ENCODE assay signal across 2 cellular contexts in the genomic region with DNA sequence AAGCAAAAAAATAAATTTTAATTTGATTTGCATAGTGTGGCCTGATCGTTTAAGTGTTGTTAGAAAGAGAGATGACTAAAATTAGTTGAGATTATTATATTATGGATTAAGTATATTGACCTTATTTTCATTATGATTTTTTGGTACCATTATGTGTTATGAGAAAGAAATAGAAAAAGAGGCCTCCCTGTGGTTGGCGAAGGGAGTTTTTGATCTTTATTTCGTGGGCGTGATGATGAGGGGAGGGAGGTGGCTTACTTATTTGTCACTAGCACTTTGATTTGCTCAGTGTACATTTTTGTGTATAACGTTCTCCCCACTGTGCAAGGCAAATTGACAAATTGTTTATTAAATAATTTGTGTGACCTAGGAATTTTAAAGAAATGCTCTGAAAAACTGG.
A peak's percentile ranks its signal among the peaks of the same experiment; 100 is the strongest.
TF ChIP-seq lines count a peak whose summit lies in the region.

No MANE protein-coding gene starts in this region.

TF ChIP-seq in HEK293, 187 proteins besides CTCF, POLR2A, EP300 and RAD21:
- TF ChIP-seq ZNF529 (tag by site-specific recombination; IDR thresholded peaks at IDR 0.05; ENCODE audit: insufficient replicate concordance) (no peak), EGR2 (tag by site-specific recombination; IDR thresholded peaks at IDR 0.05; ENCODE audit: low read depth) (no peak), SCRT1 (tag by site-specific recombination; IDR thresholded peaks at IDR 0.05; ENCODE audit: borderline replicate concordance) (no peak), ZNF624 (tag by site-specific recombination; IDR thresholded peaks at IDR 0.05) (no peak), MEIS1 (CRISPR knock-in tag; IDR thresholded peaks at IDR 0.05; ENCODE audit: borderline replicate concordance) (no peak), ZNF121 (tag by site-specific recombination; IDR thresholded peaks at IDR 0.05) (no peak), ZFHX2 (tag by site-specific recombination; conservative IDR thresholded peaks at IDR 0.05) (0 out of 2 replicates have a peak, but pooled peaks have one; percentile 15)
- TF ChIP-seq, protein P1, sequence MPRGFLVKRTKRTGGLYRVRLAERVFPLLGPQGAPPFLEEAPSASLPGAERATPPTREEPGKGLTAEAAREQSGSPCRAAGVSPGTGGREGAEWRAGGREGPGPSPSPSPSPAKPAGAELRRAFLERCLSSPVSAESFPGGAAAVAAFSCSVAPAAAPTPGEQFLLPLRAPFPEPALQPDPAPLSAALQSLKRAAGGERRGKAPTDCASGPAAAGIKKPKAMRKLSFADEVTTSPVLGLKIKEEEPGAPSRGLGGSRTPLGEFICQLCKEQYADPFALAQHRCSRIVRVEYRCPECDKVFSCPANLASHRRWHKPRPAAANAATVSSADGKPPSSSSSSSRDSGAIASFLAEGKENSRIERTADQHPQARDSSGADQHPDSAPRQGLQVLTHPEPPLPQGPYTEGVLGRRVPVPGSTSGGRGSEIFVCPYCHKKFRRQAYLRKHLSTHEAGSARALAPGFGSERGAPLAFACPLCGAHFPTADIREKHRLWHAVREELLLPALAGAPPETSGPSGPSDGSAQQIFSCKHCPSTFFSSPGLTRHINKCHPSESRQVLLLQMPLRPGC (tag by site-specific recombination; IDR thresholded peaks at IDR 0.05), result no peak
- TF ChIP-seq, protein P2, sequence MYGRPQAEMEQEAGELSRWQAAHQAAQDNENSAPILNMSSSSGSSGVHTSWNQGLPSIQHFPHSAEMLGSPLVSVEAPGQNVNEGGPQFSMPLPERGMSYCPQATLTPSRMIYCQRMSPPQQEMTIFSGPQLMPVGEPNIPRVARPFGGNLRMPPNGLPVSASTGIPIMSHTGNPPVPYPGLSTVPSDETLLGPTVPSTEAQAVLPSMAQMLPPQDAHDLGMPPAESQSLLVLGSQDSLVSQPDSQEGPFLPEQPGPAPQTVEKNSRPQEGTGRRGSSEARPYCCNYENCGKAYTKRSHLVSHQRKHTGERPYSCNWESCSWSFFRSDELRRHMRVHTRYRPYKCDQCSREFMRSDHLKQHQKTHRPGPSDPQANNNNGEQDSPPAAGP (tag by site-specific recombination; IDR thresholded peaks at IDR 0.05), result no peak

TF ChIP-seq in GM12878, 131 proteins besides CTCF, POLR2A, EP300 and RAD21:
- TF ChIP-seq RUNX3 (IDR thresholded peaks at IDR 0.05; ENCODE audit: low read length) (peak; percentile 89), MTA2 (IDR thresholded peaks at IDR 0.05; ENCODE audit: low read depth) (peak; percentile 38), EGR1 (IDR thresholded peaks at IDR 0.05; ENCODE audit: borderline replicate concordance in 1 of 2, low read depth in 2 of 2, low read length in 2 of 2) (peak in 1 of 2 experiments; percentile 60; a peak in 2 of 3 replicates), TCF7 (IDR thresholded peaks at IDR 0.05; ENCODE audit: borderline replicate concordance) (0 out of 2 replicates have a peak, but pooled peaks have one; percentile 32), CREM (IDR thresholded peaks at IDR 0.05; ENCODE audit: low read depth) (peak; percentile 24; the same call in 1 of the 2 replicates), CHD1 (IDR thresholded peaks at IDR 0.05; ENCODE audit: low read depth, low read length) (0 out of 2 replicates have a peak, but pooled peaks have one; percentile 67), NFIC (IDR thresholded peaks at IDR 0.05; ENCODE audit: low read depth, low read length) (peak; percentile 69), FOXM1 (IDR thresholded peaks at IDR 0.05; ENCODE audit: low read depth, low read length) (peak; percentile 57; the same call in 1 of the 2 replicates), BHLHE40 (IDR thresholded peaks at IDR 0.05; ENCODE audit: borderline replicate concordance in 1 of 2, low read depth in 2 of 2, low read length in 1 of 2) (no peak), SMC3 (IDR thresholded peaks at IDR 0.05; ENCODE audit: borderline replicate concordance, low read length) (peak; percentile 15; the same call in 1 of the 2 replicates), JUNB (IDR thresholded peaks at IDR 0.05) (peak; percentile 74), CREB1 (IDR thresholded peaks at IDR 0.05; ENCODE audit: low read depth) (0 out of 2 replicates have a peak, but pooled peaks have one; percentile 29), IKZF2 (IDR thresholded peaks at IDR 0.05) (peak in 1 of 2 experiments; percentile 3; a peak in 1 of 4 replicates)
- TF ChIP-seq, protein P3, sequence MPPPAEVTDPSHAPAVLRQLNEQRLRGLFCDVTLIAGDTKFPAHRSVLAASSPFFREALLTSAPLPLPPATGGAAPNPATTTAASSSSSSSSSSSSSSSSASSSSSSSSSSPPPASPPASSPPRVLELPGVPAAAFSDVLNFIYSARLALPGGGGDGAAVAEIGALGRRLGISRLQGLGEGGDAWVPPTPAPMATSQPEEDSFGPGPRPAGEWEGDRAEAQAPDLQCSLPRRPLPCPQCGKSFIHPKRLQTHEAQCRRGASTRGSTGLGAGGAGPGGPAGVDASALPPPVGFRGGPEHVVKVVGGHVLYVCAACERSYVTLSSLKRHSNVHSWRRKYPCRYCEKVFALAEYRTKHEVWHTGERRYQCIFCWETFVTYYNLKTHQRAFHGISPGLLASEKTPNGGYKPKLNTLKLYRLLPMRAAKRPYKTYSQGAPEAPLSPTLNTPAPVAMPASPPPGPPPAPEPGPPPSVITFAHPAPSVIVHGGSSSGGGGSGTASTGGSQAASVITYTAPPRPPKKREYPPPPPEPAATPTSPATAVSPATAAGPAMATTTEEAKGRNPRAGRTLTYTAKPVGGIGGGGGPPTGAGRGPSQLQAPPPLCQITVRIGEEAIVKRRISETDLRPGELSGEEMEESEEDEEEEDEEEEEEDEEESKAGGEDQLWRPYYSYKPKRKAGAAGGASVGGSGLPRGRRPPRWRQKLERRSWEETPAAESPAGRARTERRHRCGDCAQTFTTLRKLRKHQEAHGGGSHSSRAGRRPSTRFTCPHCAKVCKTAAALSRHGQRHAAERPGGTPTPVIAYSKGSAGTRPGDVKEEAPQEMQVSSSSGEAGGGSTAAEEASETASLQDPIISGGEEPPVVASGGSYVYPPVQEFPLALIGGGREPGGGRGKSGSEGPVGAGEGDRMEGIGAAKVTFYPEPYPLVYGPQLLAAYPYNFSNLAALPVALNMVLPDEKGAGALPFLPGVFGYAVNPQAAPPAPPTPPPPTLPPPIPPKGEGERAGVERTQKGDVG (CRISPR knock-in tag; IDR thresholded peaks at IDR 0.05), result no peak
- TF ChIP-seq, protein P4, sequence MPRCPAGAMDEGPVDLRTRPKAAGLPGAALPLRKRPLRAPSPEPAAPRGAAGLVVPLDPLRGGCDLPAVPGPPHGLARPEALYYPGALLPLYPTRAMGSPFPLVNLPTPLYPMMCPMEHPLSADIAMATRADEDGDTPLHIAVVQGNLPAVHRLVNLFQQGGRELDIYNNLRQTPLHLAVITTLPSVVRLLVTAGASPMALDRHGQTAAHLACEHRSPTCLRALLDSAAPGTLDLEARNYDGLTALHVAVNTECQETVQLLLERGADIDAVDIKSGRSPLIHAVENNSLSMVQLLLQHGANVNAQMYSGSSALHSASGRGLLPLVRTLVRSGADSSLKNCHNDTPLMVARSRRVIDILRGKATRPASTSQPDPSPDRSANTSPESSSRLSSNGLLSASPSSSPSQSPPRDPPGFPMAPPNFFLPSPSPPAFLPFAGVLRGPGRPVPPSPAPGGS (IDR thresholded peaks at IDR 0.05; ENCODE audit: borderline replicate concordance, insufficient read depth, low read depth, low read length, poor library complexity, severe bottlenecking), result peak; percentile 16
- TF ChIP-seq, protein P5, sequence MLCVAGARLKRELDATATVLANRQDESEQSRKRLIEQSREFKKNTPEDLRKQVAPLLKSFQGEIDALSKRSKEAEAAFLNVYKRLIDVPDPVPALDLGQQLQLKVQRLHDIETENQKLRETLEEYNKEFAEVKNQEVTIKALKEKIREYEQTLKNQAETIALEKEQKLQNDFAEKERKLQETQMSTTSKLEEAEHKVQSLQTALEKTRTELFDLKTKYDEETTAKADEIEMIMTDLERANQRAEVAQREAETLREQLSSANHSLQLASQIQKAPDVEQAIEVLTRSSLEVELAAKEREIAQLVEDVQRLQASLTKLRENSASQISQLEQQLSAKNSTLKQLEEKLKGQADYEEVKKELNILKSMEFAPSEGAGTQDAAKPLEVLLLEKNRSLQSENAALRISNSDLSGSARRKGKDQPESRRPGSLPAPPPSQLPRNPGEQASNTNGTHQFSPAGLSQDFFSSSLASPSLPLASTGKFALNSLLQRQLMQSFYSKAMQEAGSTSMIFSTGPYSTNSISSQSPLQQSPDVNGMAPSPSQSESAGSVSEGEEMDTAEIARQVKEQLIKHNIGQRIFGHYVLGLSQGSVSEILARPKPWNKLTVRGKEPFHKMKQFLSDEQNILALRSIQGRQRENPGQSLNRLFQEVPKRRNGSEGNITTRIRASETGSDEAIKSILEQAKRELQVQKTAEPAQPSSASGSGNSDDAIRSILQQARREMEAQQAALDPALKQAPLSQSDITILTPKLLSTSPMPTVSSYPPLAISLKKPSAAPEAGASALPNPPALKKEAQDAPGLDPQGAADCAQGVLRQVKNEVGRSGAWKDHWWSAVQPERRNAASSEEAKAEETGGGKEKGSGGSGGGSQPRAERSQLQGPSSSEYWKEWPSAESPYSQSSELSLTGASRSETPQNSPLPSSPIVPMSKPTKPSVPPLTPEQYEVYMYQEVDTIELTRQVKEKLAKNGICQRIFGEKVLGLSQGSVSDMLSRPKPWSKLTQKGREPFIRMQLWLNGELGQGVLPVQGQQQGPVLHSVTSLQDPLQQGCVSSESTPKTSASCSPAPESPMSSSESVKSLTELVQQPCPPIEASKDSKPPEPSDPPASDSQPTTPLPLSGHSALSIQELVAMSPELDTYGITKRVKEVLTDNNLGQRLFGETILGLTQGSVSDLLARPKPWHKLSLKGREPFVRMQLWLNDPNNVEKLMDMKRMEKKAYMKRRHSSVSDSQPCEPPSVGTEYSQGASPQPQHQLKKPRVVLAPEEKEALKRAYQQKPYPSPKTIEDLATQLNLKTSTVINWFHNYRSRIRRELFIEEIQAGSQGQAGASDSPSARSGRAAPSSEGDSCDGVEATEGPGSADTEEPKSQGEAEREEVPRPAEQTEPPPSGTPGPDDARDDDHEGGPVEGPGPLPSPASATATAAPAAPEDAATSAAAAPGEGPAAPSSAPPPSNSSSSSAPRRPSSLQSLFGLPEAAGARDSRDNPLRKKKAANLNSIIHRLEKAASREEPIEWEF (IDR thresholded peaks at IDR 0.05; ENCODE audit: insufficient replicate concordance, low read depth, low read length), result no peak
- TF ChIP-seq, protein P6, sequence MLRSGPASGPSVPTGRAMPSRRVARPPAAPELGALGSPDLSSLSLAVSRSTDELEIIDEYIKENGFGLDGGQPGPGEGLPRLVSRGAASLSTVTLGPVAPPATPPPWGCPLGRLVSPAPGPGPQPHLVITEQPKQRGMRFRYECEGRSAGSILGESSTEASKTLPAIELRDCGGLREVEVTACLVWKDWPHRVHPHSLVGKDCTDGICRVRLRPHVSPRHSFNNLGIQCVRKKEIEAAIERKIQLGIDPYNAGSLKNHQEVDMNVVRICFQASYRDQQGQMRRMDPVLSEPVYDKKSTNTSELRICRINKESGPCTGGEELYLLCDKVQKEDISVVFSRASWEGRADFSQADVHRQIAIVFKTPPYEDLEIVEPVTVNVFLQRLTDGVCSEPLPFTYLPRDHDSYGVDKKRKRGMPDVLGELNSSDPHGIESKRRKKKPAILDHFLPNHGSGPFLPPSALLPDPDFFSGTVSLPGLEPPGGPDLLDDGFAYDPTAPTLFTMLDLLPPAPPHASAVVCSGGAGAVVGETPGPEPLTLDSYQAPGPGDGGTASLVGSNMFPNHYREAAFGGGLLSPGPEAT (IDR thresholded peaks at IDR 0.05; ENCODE audit: low read depth), result peak; percentile 52; the same call in 1 of the 2 replicates
- TF ChIP-seq, protein P7, sequence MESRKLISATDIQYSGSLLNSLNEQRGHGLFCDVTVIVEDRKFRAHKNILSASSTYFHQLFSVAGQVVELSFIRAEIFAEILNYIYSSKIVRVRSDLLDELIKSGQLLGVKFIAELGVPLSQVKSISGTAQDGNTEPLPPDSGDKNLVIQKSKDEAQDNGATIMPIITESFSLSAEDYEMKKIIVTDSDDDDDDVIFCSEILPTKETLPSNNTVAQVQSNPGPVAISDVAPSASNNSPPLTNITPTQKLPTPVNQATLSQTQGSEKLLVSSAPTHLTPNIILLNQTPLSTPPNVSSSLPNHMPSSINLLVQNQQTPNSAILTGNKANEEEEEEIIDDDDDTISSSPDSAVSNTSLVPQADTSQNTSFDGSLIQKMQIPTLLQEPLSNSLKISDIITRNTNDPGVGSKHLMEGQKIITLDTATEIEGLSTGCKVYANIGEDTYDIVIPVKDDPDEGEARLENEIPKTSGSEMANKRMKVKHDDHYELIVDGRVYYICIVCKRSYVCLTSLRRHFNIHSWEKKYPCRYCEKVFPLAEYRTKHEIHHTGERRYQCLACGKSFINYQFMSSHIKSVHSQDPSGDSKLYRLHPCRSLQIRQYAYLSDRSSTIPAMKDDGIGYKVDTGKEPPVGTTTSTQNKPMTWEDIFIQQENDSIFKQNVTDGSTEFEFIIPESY (IDR thresholded peaks at IDR 0.05), result no peak
- TF ChIP-seq, protein P8, sequence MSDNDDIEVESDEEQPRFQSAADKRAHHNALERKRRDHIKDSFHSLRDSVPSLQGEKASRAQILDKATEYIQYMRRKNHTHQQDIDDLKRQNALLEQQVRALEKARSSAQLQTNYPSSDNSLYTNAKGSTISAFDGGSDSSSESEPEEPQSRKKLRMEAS (IDR thresholded peaks at IDR 0.05; ENCODE audit: low read depth, low read length), result no peak
- TF ChIP-seq, protein P9, sequence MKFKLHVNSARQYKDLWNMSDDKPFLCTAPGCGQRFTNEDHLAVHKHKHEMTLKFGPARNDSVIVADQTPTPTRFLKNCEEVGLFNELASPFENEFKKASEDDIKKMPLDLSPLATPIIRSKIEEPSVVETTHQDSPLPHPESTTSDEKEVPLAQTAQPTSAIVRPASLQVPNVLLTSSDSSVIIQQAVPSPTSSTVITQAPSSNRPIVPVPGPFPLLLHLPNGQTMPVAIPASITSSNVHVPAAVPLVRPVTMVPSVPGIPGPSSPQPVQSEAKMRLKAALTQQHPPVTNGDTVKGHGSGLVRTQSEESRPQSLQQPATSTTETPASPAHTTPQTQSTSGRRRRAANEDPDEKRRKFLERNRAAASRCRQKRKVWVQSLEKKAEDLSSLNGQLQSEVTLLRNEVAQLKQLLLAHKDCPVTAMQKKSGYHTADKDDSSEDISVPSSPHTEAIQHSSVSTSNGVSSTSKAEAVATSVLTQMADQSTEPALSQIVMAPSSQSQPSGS (IDR thresholded peaks at IDR 0.05; ENCODE audit: low read length), result peak; percentile 35; the same call in 1 of the 2 replicates
- TF ChIP-seq, protein P10, sequence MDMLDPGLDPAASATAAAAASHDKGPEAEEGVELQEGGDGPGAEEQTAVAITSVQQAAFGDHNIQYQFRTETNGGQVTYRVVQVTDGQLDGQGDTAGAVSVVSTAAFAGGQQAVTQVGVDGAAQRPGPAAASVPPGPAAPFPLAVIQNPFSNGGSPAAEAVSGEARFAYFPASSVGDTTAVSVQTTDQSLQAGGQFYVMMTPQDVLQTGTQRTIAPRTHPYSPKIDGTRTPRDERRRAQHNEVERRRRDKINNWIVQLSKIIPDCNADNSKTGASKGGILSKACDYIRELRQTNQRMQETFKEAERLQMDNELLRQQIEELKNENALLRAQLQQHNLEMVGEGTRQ (IDR thresholded peaks at IDR 0.05; ENCODE audit: borderline replicate concordance, low read depth, low read length), result no peak
